Comparison of ENCODE assay signal across 15 cellular contexts in genomic region chr2:215601526-215601925, GRCh38.
"Had no signal": no experiment of that assay in that cellular context is flagged by ENCODE, and none has a peak within 500 bp of the region (broad histone marks: within the 10 kb centered on the region; RNA-seq: fewer than 3 reads in every experiment).

No MANE protein-coding gene starts in this region.

- H3K79me2 ChIP-seq: parathyroid adenoma had no signal

- H2AFZ ChIP-seq: parathyroid adenoma had no signal

- H3K9me3 ChIP-seq: gastrocnemius medialis, mucosa of descending colon, neutrophil, sigmoid colon, spleen, thoracic aorta, tibial nerve, upper lobe of left lung had no signal

- H3K4me3 ChIP-seq: gastrocnemius medialis, mucosa of descending colon, sigmoid colon, spleen, thoracic aorta, tibial nerve, upper lobe of left lung had no signal

- H3K27ac ChIP-seq: gastrocnemius medialis, neutrophil, parathyroid adenoma, sigmoid colon, spleen, tibial nerve, upper lobe of left lung had no signal

- ATAC-seq: effector memory CD8-positive, alpha-beta T cell; gastrocnemius medialis; mucosa of descending colon; natural killer cell treated with Interleukin-12 subunit alpha and Interleukin-12 subunit beta and Interleukin-15 and Interleukin-18, amount 100 ng/mL, for 72 hours; stimulated activated naive B cell treated with anti-CD40 and anti-IgM and Interleukin-4, amounts not matched to agents 10 μg/mL and 1 μg/mL and 100 μg/mL, for 72 hours had no signal

- DNase-seq: effector memory CD8-positive, alpha-beta T cell; gastrocnemius medialis; head of caudate nucleus; mesenchymal stem cell; mucosa of descending colon; naive B cell; sigmoid colon; spleen; stimulated activated naive B cell treated with anti-CD40 and anti-IgM and Interleukin-4, amounts not matched to agents 10 μg/mL and 1 μg/mL and 100 μg/mL, for 72 hours; upper lobe of left lung had no signal

- H3K36me3 ChIP-seq: gastrocnemius medialis, neutrophil, sigmoid colon, spleen, thoracic aorta, tibial nerve, upper lobe of left lung had no signal

- H3K4me1 ChIP-seq: gastrocnemius medialis, parathyroid adenoma, spleen, upper lobe of left lung had no signal

- H3K27me3 ChIP-seq: gastrocnemius medialis, neutrophil, sigmoid colon, spleen, tibial nerve, upper lobe of left lung had no signal

- H3K9ac ChIP-seq: parathyroid adenoma had no signal
